ENCODE assay signal across 33 cellular contexts in genomic region chr1:2015383-2015735, GRCh38. TPM values are rescaled to one million over a fixed set of nuclear protein-coding genes. Genes with fewer than 3 reads are reported as not detected.
"Had no signal": no experiment of that assay in that cellular context is flagged by ENCODE, and none has a peak within 500 bp of the region (broad histone marks: within the 10 kb centered on the region; RNA-seq: fewer than 3 reads in every experiment).

No MANE protein-coding gene starts in this region.

- H3K9me3 ChIP-seq: SJCRH30 had no signal

- H3K36me3 ChIP-seq: MG63, SJCRH30 had no signal

- ATAC-seq: activated naive CD4-positive, alpha-beta T cell treated with anti-CD3 and anti-CD28 coated beads, Interleukin-2, amount 50 U/mL, for 72 hours; activated T-cell treated with anti-CD3 and anti-CD28 coated beads, Interleukin-2, amount 50 U/mL, for 4 hours had no signal

- H3K27ac ChIP-seq: PC-9, RWPE1, SJCRH30, SK-N-MC, VCaP had no signal

- H3K4me1 ChIP-seq: SJCRH30 had no signal

- DNase-seq: activated B cell treated with CpG ODN at 0.5 μM for 24 hours; activated CD4-positive, alpha-beta memory T cell treated with anti-CD3 and anti-CD28 coated beads for 36 hours; activated CD4-positive, alpha-beta T cell treated with anti-CD3 and anti-CD28 coated beads for 4 hours; activated CD4-positive, alpha-beta T cell treated with anti-CD3 and anti-CD28 coated beads, Interleukin-2, amount 50 U/mL, for 1 hour; activated CD4-positive, CD25-positive, alpha-beta regulatory T cell treated with anti-CD3 and anti-CD28 coated beads, Interleukin-2, amount 50 U/mL, for 72 hours; activated CD8-positive, alpha-beta memory T cell treated with anti-CD3 and anti-CD28 coated beads, Interleukin-2, amount 50 U/mL, for 4 hours; activated gamma-delta T cell treated with Interleukin-2 at 50 U/mL for 16 hours; activated naive CD4-positive, alpha-beta T cell treated with anti-CD3 and anti-CD28 coated beads for 36 hours; activated T-cell treated with anti-CD3 and anti-CD28 coated beads for 4 hours; activated T-cell treated with anti-CD3 and anti-CD28 coated beads, Interleukin-2, amount 50 U/mL, for 4 hours; amniotic stem cell; aorta; Kasumi-1; NCI-H1048; NCI-H1105 treated with DMSO at 0.1 percent for 48 hours; NCI-H1436; NCI-H1694 treated with DMSO at 0.1 percent for 48 hours; NCI-H2029; NCI-H345; NCI-H524 treated with DMSO at 0.1 percent for 48 hours; NK-92 treated with Interleukin-12 subunit alpha and Interleukin-12 subunit beta, amount 100 ng/mL, for 24 hours; SHP77; SJCRH30 had no signal

- H3K4me3 ChIP-seq: MG63, PC-9, SJCRH30, SK-N-MC had no signal

RNA-seq across cellular contexts. Expression of gene GABRD, which starts 3.8 kb away (rescaled TPM):
- total RNA-seq: activated B cell treated with CpG ODN at 0.5 μM for 24 hours; activated CD4-positive, alpha-beta memory T cell treated with anti-CD3 and anti-CD28 coated beads for 36 hours; activated naive CD4-positive, alpha-beta T cell treated with anti-CD3 and anti-CD28 coated beads for 36 hours; activated naive CD4-positive, alpha-beta T cell treated with anti-CD3 and anti-CD28 coated beads, Interleukin-2, amount 50 U/mL, for 72 hours; activated T-cell treated with anti-CD3 and anti-CD28 coated beads, Interleukin-2, amount 50 U/mL, for 4 hours; NCI-H460; PC-9; SJCRH30; T-helper 1 cell treated with Interleukin-12 subunit alpha and Interleukin-12 subunit beta and Interleukin-4 antibody, amounts not matched to agents 30 ng/mL and 1 ng/mL, for 36 hours had no signal

RNA-seq across cellular contexts. Expression of gene CFAP74, which starts 11.8 kb away (rescaled TPM):
- total RNA-seq: activated B cell treated with CpG ODN at 0.5 μM for 24 hours; activated CD4-positive, alpha-beta memory T cell treated with anti-CD3 and anti-CD28 coated beads for 36 hours; activated naive CD4-positive, alpha-beta T cell treated with anti-CD3 and anti-CD28 coated beads for 36 hours; activated naive CD4-positive, alpha-beta T cell treated with anti-CD3 and anti-CD28 coated beads, Interleukin-2, amount 50 U/mL, for 72 hours; activated T-cell treated with anti-CD3 and anti-CD28 coated beads, Interleukin-2, amount 50 U/mL, for 4 hours; activated T-helper 1 cell treated with anti-CD3 and anti-CD28 coated beads, Interleukin-12 subunit alpha, Interleukin-12 subunit beta, Interleukin-2, Interleukin-4 antibody, amounts not matched to agents 30 ng/mL and 10 ng/mL and 1 ng/mL, durations not matched to agents 14 hours and 24 hours and 36 hours; cardiac septum; NCI-H460; SJCRH30; T-helper 1 cell treated with Interleukin-12 subunit alpha and Interleukin-12 subunit beta and Interleukin-4 antibody, amounts not matched to agents 30 ng/mL and 1 ng/mL, for 36 hours had no signal
